Comparison of ENCODE assay signal across 22 cellular contexts in genomic region chr13:39327080-39327479, GRCh38.
"Had no signal": no experiment of that assay in that cellular context is flagged by ENCODE, and none has a peak within 500 bp of the region (broad histone marks: within the 10 kb centered on the region; RNA-seq: fewer than 3 reads in every experiment).

No MANE protein-coding gene starts in this region.

- H3K27ac Mint-ChIP-seq: activated CD4-positive, alpha-beta memory T cell treated with anti-CD3 and anti-CD28 coated beads, Interleukin-2, amount 10 ng/mL, durations not matched to agents 7 days and 5 days; activated CD4-positive, alpha-beta T cell treated with anti-CD3 and anti-CD28 coated beads, Interleukin-2, amount 10 ng/mL, durations not matched to agents 7 days and 5 days; activated T-cell treated with anti-CD3 and anti-CD28 coated beads, Interleukin-2, amount 50 U/mL, for 24 hours; immature natural killer cell; stimulated activated memory B cell treated with anti-CD40 and anti-IgM and Interleukin-4, amounts not matched to agents 10 μg/mL and 1 μg/mL and 100 μg/mL, for 72 hours; stimulated activated naive CD8-positive, alpha-beta T cell treated with anti-CD3 and anti-CD28 coated beads, Interleukin-15, amount 100 ng/mL, for 72 hours had no signal

- H3K36me3 Mint-ChIP-seq: immature natural killer cell; stimulated activated memory B cell treated with anti-CD40 and anti-IgM and Interleukin-4, amounts not matched to agents 10 μg/mL and 1 μg/mL and 100 μg/mL, for 72 hours had no signal

- H3K4me1 Mint-ChIP-seq: activated CD4-positive, alpha-beta memory T cell treated with anti-CD3 and anti-CD28 coated beads, Interleukin-2, amount 10 ng/mL, durations not matched to agents 7 days and 5 days; activated CD4-positive, alpha-beta T cell treated with anti-CD3 and anti-CD28 coated beads, Interleukin-2, amount 10 ng/mL, durations not matched to agents 7 days and 5 days; immature natural killer cell; stimulated activated memory B cell treated with anti-CD40 and anti-IgM and Interleukin-4, amounts not matched to agents 10 μg/mL and 1 μg/mL and 100 μg/mL, for 72 hours; stimulated activated naive CD8-positive, alpha-beta T cell treated with anti-CD3 and anti-CD28 coated beads, Interleukin-15, amount 100 ng/mL, for 72 hours had no signal

- H3K4me2 ChIP-seq: smooth muscle cell had no signal

- H3K9me3 ChIP-seq: gastroesophageal sphincter had no signal

- ATAC-seq: gastroesophageal sphincter; left lung; stimulated activated memory B cell treated with anti-CD40 and anti-IgM and Interleukin-4, amounts not matched to agents 10 μg/mL and 1 μg/mL and 100 μg/mL, for 72 hours; stimulated activated naive CD8-positive, alpha-beta T cell treated with anti-CD3 and anti-CD28 coated beads, Interleukin-15, amount 100 ng/mL, for 72 hours had no signal

- H3K9me3 Mint-ChIP-seq: activated T-cell treated with anti-CD3 and anti-CD28 coated beads, Interleukin-2, amount 50 U/mL, for 24 hours; stimulated activated memory B cell treated with anti-CD40 and anti-IgM and Interleukin-4, amounts not matched to agents 10 μg/mL and 1 μg/mL and 100 μg/mL, for 72 hours; stimulated activated naive CD8-positive, alpha-beta T cell treated with anti-CD3 and anti-CD28 coated beads, Interleukin-15, amount 100 ng/mL, for 72 hours had no signal

- H3K4me3 Mint-ChIP-seq: activated CD4-positive, alpha-beta memory T cell treated with anti-CD3 and anti-CD28 coated beads, Interleukin-2, amount 10 ng/mL, durations not matched to agents 7 days and 5 days; activated CD4-positive, alpha-beta T cell treated with anti-CD3 and anti-CD28 coated beads, Interleukin-2, amount 10 ng/mL, durations not matched to agents 7 days and 5 days; activated T-cell treated with anti-CD3 and anti-CD28 coated beads, Interleukin-2, amount 50 U/mL, for 24 hours; immature natural killer cell; stimulated activated memory B cell treated with anti-CD40 and anti-IgM and Interleukin-4, amounts not matched to agents 10 μg/mL and 1 μg/mL and 100 μg/mL, for 72 hours; stimulated activated naive CD8-positive, alpha-beta T cell treated with anti-CD3 and anti-CD28 coated beads, Interleukin-15, amount 100 ng/mL, for 72 hours had no signal

- H3K4me1 ChIP-seq: left lung had no signal

- DNase-seq: activated CD4-positive, alpha-beta memory T cell treated with anti-CD3 and anti-CD28 coated beads, Interleukin-2, amount 10 ng/mL, durations not matched to agents 7 days and 5 days; activated CD4-positive, alpha-beta T cell treated with anti-CD3 and anti-CD28 coated beads for 1 hour; activated CD4-positive, alpha-beta T cell treated with anti-CD3 and anti-CD28 coated beads, Interleukin-2, amount 10 ng/mL, durations not matched to agents 7 days and 5 days; activated CD8-positive, alpha-beta memory T cell treated with anti-CD3 and anti-CD28 coated beads, Interleukin-2, amount 50 U/mL, for 48 hours; activated gamma-delta T cell treated with Interleukin-2 at 50 U/mL for 16 hours; activated naive CD4-positive, alpha-beta T cell treated with anti-CD3 and anti-CD28 coated beads, Interleukin-2, amount 50 U/mL, for 16 hours; activated T-cell treated with anti-CD3 and anti-CD28 coated beads, Interleukin-2, amount 50 U/mL, for 24 hours; amniotic stem cell; central memory CD4-positive, alpha-beta T cell; hypothalamus; immature natural killer cell; left lung; occipital lobe; stimulated activated CD4-positive, alpha-beta T cell treated with anti-CD3 and anti-CD28 coated beads, Interleukin-1b, Interleukin-23, amount 100 ng/mL, for 48 hours; stimulated activated CD4-positive, alpha-beta T cell treated with anti-CD3 and anti-CD28 coated beads, Interleukin-4, amount 100 ng/mL, for 4 hours; stimulated activated CD8-positive, alpha-beta memory T cell treated with anti-CD3 and anti-CD28 coated beads, Interleukin-4, amount 100 ng/mL, for 48 hours; stimulated activated naive CD8-positive, alpha-beta T cell treated with anti-CD3 and anti-CD28 coated beads, Interleukin-15, amount 100 ng/mL, for 72 hours; T-helper 2 cell; tibial artery had no signal

- H3K36me3 ChIP-seq: gastroesophageal sphincter, left lung, tibial artery had no signal

- H3K4me3 ChIP-seq: gastroesophageal sphincter, left lung, smooth muscle cell, tibial artery had no signal

- H3K27me3 Mint-ChIP-seq: stimulated activated memory B cell treated with anti-CD40 and anti-IgM and Interleukin-4, amounts not matched to agents 10 μg/mL and 1 μg/mL and 100 μg/mL, for 72 hours; stimulated activated naive CD8-positive, alpha-beta T cell treated with anti-CD3 and anti-CD28 coated beads, Interleukin-15, amount 100 ng/mL, for 72 hours had no signal

- H3K27ac ChIP-seq: gastroesophageal sphincter, left lung, tibial artery had no signal

- H3K27me3 ChIP-seq: gastroesophageal sphincter, left lung, tibial artery had no signal
